19 cellular contexts compared by ENCODE assay signal in genomic region chr19:30001794-30002193, GRCh38. TPM values are rescaled to one million over a fixed set of nuclear protein-coding genes. Genes with fewer than 3 reads are reported as not detected.
A peak's percentile ranks its signal among the peaks of the same experiment; 100 is the strongest.
DNase-seq lines count a peak whose midpoint lies in the region; ATAC-seq and TF ChIP-seq lines count a peak whose summit lies in the region.
"Had no signal": no experiment of that assay in that cellular context is flagged by ENCODE, and none has a peak within 500 bp of the region (broad histone marks: within the 10 kb centered on the region; RNA-seq: fewer than 3 reads in every experiment).

No MANE protein-coding gene starts in this region.

- H2AFZ ChIP-seq in DND-41 (ENCODE audit: low read depth, low read length): no peak overlapping the region
- no peak overlapping the region for H2AFZ ChIP-seq in Loucy (ENCODE audit: low read length)

- no peak overlapping the region for H3K9ac ChIP-seq in DND-41 (ENCODE audit: low read depth, low read length)
- no peak overlapping the region for H3K9ac ChIP-seq in Loucy (ENCODE audit: low read depth, low read length, poor library complexity, severe bottlenecking)
- H3K9ac ChIP-seq: BLaER1 had no signal

- H3K79me2 ChIP-seq in DND-41 (ENCODE audit: insufficient read depth, low read length) (peaks cover 76% of the 10 kb centered on the region), Loucy (ENCODE audit: insufficient read depth, low read length) (peaks cover 85% of the 10 kb centered on the region)

- no peaks in the 10 kb centered on the region for H3K9me2 ChIP-seq in Loucy (replicated peaks; ENCODE audit: low read depth, low read length)

- H3K4me1 ChIP-seq in DND-41 (ENCODE audit: insufficient read depth, low read length) (peaks cover 40% of the 10 kb centered on the region), Loucy (ENCODE audit: insufficient read depth, low read length, poor library complexity, severe bottlenecking) (peaks cover 31% of the 10 kb centered on the region), adrenal gland (replicated peaks in 1 of 2) (peaks cover 0 to 13% of the 10 kb centered on the region in 2 donors), thyroid gland (no peaks in the 10 kb centered on the region)
- H3K4me1 ChIP-seq: right atrium auricular region had no signal

- no peak for DNase-seq in DND-41
- peak; percentile 29 for DNase-seq in astrocyte of the hippocampus (ENCODE audit: low read depth, low spot score)
- peak; percentile 15 for DNase-seq in left kidney (ENCODE audit: low read depth, low spot score)
- no peak for DNase-seq in adrenal gland
- no peak for DNase-seq in thyroid gland
- DNase-seq in mucosa of gallbladder (ENCODE audit: low spot score): no peak
- DNase-seq: activated B cell treated with CpG ODN at 0.5 μM for 24 hours; activated CD8-positive, alpha-beta memory T cell treated with anti-CD3 and anti-CD28 coated beads, Interleukin-2, amount 50 U/mL, for 4 hours; GDM1; HCEC 1CT; kidney; NCI-H187 treated with DMSO at 0.1 percent for 48 hours; stimulated activated CD4-positive, alpha-beta T cell treated with anti-CD3 and anti-CD28 coated beads, Interleukin-4, amount 100 ng/mL, for 4 hours; stimulated activated naive B cell treated with anti-CD40 and anti-IgM and Interleukin-4, amounts not matched to agents 10 μg/mL and 1 μg/mL and 100 μg/mL, for 72 hours had no signal

- H3K36me3 ChIP-seq in DND-41 (ENCODE audit: insufficient read depth, low read length): peaks cover 24% of the 10 kb centered on the region; the same call in 1 of the 2 replicates
- peaks cover 25% of the 10 kb centered on the region for H3K36me3 ChIP-seq in Loucy (ENCODE audit: insufficient read depth, low read length)
- no peaks in the 10 kb centered on the region for H3K36me3 ChIP-seq in adrenal gland (replicated peaks in 1 of 2)
- H3K36me3 ChIP-seq in thyroid gland: no peaks in the 10 kb centered on the region

- intact Hi-C loops in adrenal gland (cut with DNase I) (no loop called here), thyroid gland (cut with DNase I) (no loop called here)

- no peak overlapping the region; the same call in 1 of the 2 replicates for H3K27ac ChIP-seq in DND-41 (ENCODE audit: low read length)
- H3K27ac ChIP-seq in adrenal gland: no peak overlapping the region
- no peak overlapping the region for H3K27ac ChIP-seq in thyroid gland
- H3K27ac ChIP-seq: BLaER1, right atrium auricular region had no signal

- H3K27me3 ChIP-seq in DND-41 (ENCODE audit: insufficient read depth, low read length, poor library complexity): no peaks in the 10 kb centered on the region
- no peaks in the 10 kb centered on the region for H3K27me3 ChIP-seq in Loucy (ENCODE audit: insufficient read depth, low read length, poor library complexity, severe bottlenecking)
- H3K27me3 ChIP-seq in adrenal gland: no peaks in the 10 kb centered on the region
- H3K27me3 ChIP-seq in thyroid gland: no peaks in the 10 kb centered on the region
- H3K27me3 ChIP-seq: BLaER1, right atrium auricular region had no signal

- peaks cover 13% of the 10 kb centered on the region for H3F3A ChIP-seq in Loucy (ENCODE audit: low read depth)

- peaks cover 9% of the 10 kb centered on the region; the same call in 1 of the 2 replicates for H4K20me1 ChIP-seq in DND-41 (ENCODE audit: insufficient read depth, low read length)
- H4K20me1 ChIP-seq in Loucy (ENCODE audit: insufficient read depth, low read length, poor library complexity, severe bottlenecking): peaks cover 58% of the 10 kb centered on the region

- no peak overlapping the region for H3K4me3 ChIP-seq in DND-41 (ENCODE audit: low read depth in 1 of 2, low read length in 2 of 2)
- H3K4me3 ChIP-seq in Loucy (ENCODE audit: low read length, poor library complexity, severe bottlenecking): no peak overlapping the region
- no peak overlapping the region for H3K4me3 ChIP-seq in adrenal gland
- no peak overlapping the region for H3K4me3 ChIP-seq in thyroid gland (replicated peaks in 1 of 3)
- H3K4me3 ChIP-seq: BLaER1, right atrium auricular region had no signal

- TF ChIP-seq POLR2A in adrenal gland (IDR thresholded peaks at IDR 0.05) (no peak), thyroid gland (IDR thresholded peaks at IDR 0.05) (no peak)

- H3K9me3 ChIP-seq in DND-41 (ENCODE audit: insufficient read depth, low read length, severe bottlenecking) (no peaks in the 10 kb centered on the region), Loucy (ENCODE audit: insufficient read depth, low read depth, low read length) (peaks cover 14% of the 10 kb centered on the region; the same call in 1 of the 2 replicates), adrenal gland (replicated peaks in 1 of 3) (no peaks in the 10 kb centered on the region), thyroid gland (no peaks in the 10 kb centered on the region)

- TF ChIP-seq CTCF in DND-41 (IDR thresholded peaks at IDR 0.05; ENCODE audit: borderline replicate concordance, extremely low read depth, low read length, poor library complexity, severe bottlenecking) (peak; percentile 13), Loucy (conservative IDR thresholded peaks at IDR 0.05; ENCODE audit: low read length) (peak; percentile 33; the same call in 1 of the 2 replicates), adrenal gland (IDR thresholded peaks at IDR 0.05) (no peak), thyroid gland (IDR thresholded peaks at IDR 0.05) (peak in 1 of 6 experiments; percentile 6)

- ATAC-seq in DND-41 (ENCODE audit: insufficient read depth, low read depth) (no peak), HG03135 (IDR thresholded peaks at IDR 0.05; ENCODE audit: unreplicated experiment) (no peak)
- ATAC-seq: SK-N-SH treated with all-trans-retinoic acid at 6 μM for 48 hours had no signal

- 75 to 83% (median 76%) methylated on average over 4 of the region's 4 CpGs for WGBS in adrenal gland, 4 donors
- 77 to 79% methylated on average over 4 of the region's 4 CpGs for WGBS in thyroid gland, 2 donors

- no peak overlapping the region for H3K4me2 ChIP-seq in DND-41 (ENCODE audit: insufficient read depth, low read length)
- H3K4me2 ChIP-seq in Loucy (ENCODE audit: low read depth, low read length, poor library complexity, severe bottlenecking): no peak overlapping the region
- H3K4me2 ChIP-seq: BLaER1 had no signal

RNA-seq across cellular contexts. Expression of gene URI1, which starts 59.8 kb away (rescaled TPM):
- 10 to 100 TPM; 37.4 to 85.9 (median 71.1) TPM for total RNA-seq in adrenal gland
- 10 to 100 TPM; 21.6 to 81.9 (median 23.2) TPM for polyA plus RNA-seq in adrenal gland
- total RNA-seq in thyroid gland: 10 to 100 TPM; 84.8 to 91.2 (median 86.3) TPM
- total RNA-seq in mucosa of gallbladder: 42.5 TPM

Comparison
In these comparisons a context has a peak if more than half of its experiments do, and no peak if none do; other contexts are left out.
1. DNase-seq: peak in astrocyte of the hippocampus (single experiment) and left kidney (single experiment); none in DND-41 (single experiment), adrenal gland (0 of 7), thyroid gland (0 of 2) and mucosa of gallbladder (single experiment).
2. CTCF ChIP-seq: peak in DND-41 (single experiment) and Loucy (single experiment); none in adrenal gland (0 of 6).